1 cellular context compared by ENCODE assay signal in genomic region chr3:30342319-30343060, GRCh38.
TF ChIP-seq lines count a peak whose summit lies in the region.

No MANE protein-coding gene starts in this region.

TF ChIP-seq in HepG2, 621 proteins besides CTCF, POLR2A, EP300 and RAD21 (continued from another document):
- TF ChIP-seq, protein P1, sequence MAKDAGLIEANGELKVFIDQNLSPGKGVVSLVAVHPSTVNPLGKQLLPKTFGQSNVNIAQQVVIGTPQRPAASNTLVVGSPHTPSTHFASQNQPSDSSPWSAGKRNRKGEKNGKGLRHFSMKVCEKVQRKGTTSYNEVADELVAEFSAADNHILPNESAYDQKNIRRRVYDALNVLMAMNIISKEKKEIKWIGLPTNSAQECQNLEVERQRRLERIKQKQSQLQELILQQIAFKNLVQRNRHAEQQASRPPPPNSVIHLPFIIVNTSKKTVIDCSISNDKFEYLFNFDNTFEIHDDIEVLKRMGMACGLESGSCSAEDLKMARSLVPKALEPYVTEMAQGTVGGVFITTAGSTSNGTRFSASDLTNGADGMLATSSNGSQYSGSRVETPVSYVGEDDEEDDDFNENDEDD (CRISPR knock-in tag; IDR thresholded peaks at IDR 0.05; ENCODE audit: borderline replicate concordance) = no peak
- TF ChIP-seq ZNF644 (CRISPR knock-in tag; IDR thresholded peaks at IDR 0.05; ENCODE audit: low read depth) = peak; percentile 87
- TF ChIP-seq HMG20A (CRISPR knock-in tag; IDR thresholded peaks at IDR 0.05; ENCODE audit: borderline replicate concordance) = peak; percentile 34; the same call in 1 of the 2 replicates
- 0 out of 2 replicates have a peak, but pooled peaks have one; percentile 5 for TF ChIP-seq STAG1 (CRISPR knock-in tag; IDR thresholded peaks at IDR 0.05)
- TF ChIP-seq ZNF816 (CRISPR knock-in tag; IDR thresholded peaks at IDR 0.05; ENCODE audit: borderline replicate concordance) = no peak
- peak; percentile 43; the same call in 1 of the 2 replicates for TF ChIP-seq JUND (CRISPR knock-in tag; IDR thresholded peaks at IDR 0.05)
- no peak for TF ChIP-seq ZNF484 (CRISPR knock-in tag; IDR thresholded peaks at IDR 0.05; ENCODE audit: borderline replicate concordance, low read depth)
- peak; percentile 52; the same call in 1 of the 2 replicates for TF ChIP-seq GATAD2A (CRISPR knock-in tag; IDR thresholded peaks at IDR 0.05)
- peak; percentile 40; the same call in 1 of the 2 replicates for TF ChIP-seq MED1 (CRISPR knock-in tag; IDR thresholded peaks at IDR 0.05)
- no peak for TF ChIP-seq ADNP (CRISPR knock-in tag; IDR thresholded peaks at IDR 0.05)
- peak; percentile 28; the same call in 1 of the 2 replicates for TF ChIP-seq CREM (IDR thresholded peaks at IDR 0.05)
- TF ChIP-seq CREM (CRISPR knock-in tag; IDR thresholded peaks at IDR 0.05) = no peak
- peak; percentile 46; the same call in 1 of the 2 replicates for TF ChIP-seq SAP130 (CRISPR knock-in tag; IDR thresholded peaks at IDR 0.05; ENCODE audit: low read depth)
- TF ChIP-seq TAF1 (CRISPR knock-in tag; IDR thresholded peaks at IDR 0.05) = no peak
- TF ChIP-seq ZNF891 (CRISPR knock-in tag; IDR thresholded peaks at IDR 0.05) = no peak
- TF ChIP-seq HOMEZ (CRISPR knock-in tag; IDR thresholded peaks at IDR 0.05; ENCODE audit: low read depth) = peak; percentile 72; the same call in 1 of the 2 replicates
- TF ChIP-seq ZNF446 (CRISPR knock-in tag; IDR thresholded peaks at IDR 0.05) = no peak
- peak; percentile 49; the same call in 1 of the 2 replicates for TF ChIP-seq ARID3A (IDR thresholded peaks at IDR 0.05; ENCODE audit: low read depth, low read length)
- peak; percentile 27; the same call in 1 of the 2 replicates for TF ChIP-seq CREB1 (IDR thresholded peaks at IDR 0.05)
- TF ChIP-seq CREB1 (CRISPR knock-in tag; IDR thresholded peaks at IDR 0.05) = no peak
- peak; percentile 82 for TF ChIP-seq ATF3 (CRISPR knock-in tag; IDR thresholded peaks at IDR 0.05)
- TF ChIP-seq AHDC1 (CRISPR knock-in tag; IDR thresholded peaks at IDR 0.05; ENCODE audit: borderline replicate concordance) = peak; percentile 75; the same call in 1 of the 2 replicates
- peak; percentile 45; the same call in 1 of the 2 replicates for TF ChIP-seq SALL1 (CRISPR knock-in tag; IDR thresholded peaks at IDR 0.05)
- peak; percentile 59; the same call in 1 of the 2 replicates for TF ChIP-seq ARID5B (CRISPR knock-in tag; IDR thresholded peaks at IDR 0.05)
- TF ChIP-seq RCOR2 (CRISPR knock-in tag; IDR thresholded peaks at IDR 0.05) = peak; percentile 32; the same call in 1 of the 2 replicates
- 0 out of 2 replicates have a peak, but pooled peaks have one; percentile 46 for TF ChIP-seq PRDM15 (CRISPR knock-in tag; IDR thresholded peaks at IDR 0.05)
- TF ChIP-seq FOSL2 (CRISPR knock-in tag; IDR thresholded peaks at IDR 0.05) = peak; percentile 99
